In the genomic region with DNA sequence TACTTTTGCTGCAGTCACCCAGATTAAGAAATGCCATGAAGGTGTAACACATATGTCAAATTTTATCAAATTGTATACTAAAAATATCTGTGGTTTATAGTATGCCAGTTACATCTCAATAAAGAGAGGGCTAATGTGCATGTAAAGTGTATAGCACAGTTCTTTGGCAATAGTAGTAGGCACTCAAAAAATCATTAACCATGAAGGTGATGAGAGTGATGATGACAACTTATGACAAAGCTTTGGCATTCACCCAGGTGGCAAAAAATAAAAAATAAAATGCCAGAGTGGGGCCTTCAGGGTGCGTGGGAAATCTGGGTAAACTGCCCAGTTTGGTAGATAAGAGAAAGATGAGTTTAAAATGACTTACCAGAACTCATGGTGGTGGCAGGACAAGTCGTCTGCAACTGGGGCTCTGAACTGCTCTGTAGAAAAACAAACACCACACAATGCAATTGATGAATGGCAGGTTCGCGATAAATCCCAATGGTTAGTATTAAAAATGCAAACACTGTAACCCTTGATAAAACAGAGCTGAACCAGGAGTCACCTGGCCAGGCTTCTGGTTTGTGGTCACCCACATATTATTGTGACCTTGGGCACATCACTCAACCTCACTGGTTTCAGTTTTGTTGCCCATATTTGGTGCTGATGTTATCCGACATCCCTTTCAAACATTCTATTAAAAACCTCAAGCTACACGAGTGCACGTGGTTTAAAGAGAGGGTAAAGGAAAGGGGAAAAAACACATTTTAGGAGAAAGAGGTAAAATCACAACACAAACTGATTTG, we compare ENCODE assay signal across 9 cellular contexts.
DNase-seq lines count a peak whose midpoint lies in the region; ATAC-seq, FAIRE-seq and TF ChIP-seq lines count a peak whose summit lies in the region.
"Had no signal": no experiment of that assay in that cellular context is flagged by ENCODE, and none has a peak within 500 bp of the region (broad histone marks: within the 10 kb centered on the region; RNA-seq: fewer than 3 reads in every experiment).

No MANE protein-coding gene starts in this region.

- no peak for TF ChIP-seq POLR2A in GM12878 (IDR thresholded peaks at IDR 0.05; ENCODE audit: low read depth, low read length)
- TF ChIP-seq POLR2A in H54 (IDR thresholded peaks at IDR 0.05; ENCODE audit: low read depth, low read length), result no peak

- ATAC-seq in GM19452 (IDR thresholded peaks at IDR 0.05; ENCODE audit: unreplicated experiment) (peak; percentile 88), HG03159 (IDR thresholded peaks at IDR 0.05; ENCODE audit: unreplicated experiment) (peak; percentile 80), GM12878 (peak; percentile 93), upper lobe of right lung (no peak)

- no peak for TF ChIP-seq RAD21 in GM12878 (IDR thresholded peaks at IDR 0.05; ENCODE audit: insufficient read depth, low read depth, low read length)

- intact Hi-C loops in GM12878 (cut with micrococcal nuclease; ENCODE audit: unreplicated experiment), result no loop called here
- intact Hi-C loops in upper lobe of right lung (cut with DNase I), result no loop called here

- TF ChIP-seq EP300 in GM12878 (IDR thresholded peaks at IDR 0.05; ENCODE audit: borderline replicate concordance in 1 of 2, control insufficient read depth in 1 of 2, low read depth in 2 of 2, low read length in 2 of 2), result 0 out of 4 replicates have a peak, but pooled peaks of 1 of the 2 experiments have one; percentile 22

- no peak overlapping the region for H3K27ac ChIP-seq in GM12878 (ENCODE audit: control insufficient read depth, insufficient read depth)
- H3K27ac ChIP-seq in upper lobe of right lung, result no peak overlapping the region
- H3K27ac ChIP-seq: VCaP had no signal

- POLR2A ChIA-PET in GM12878 (lab: Charles Lee), result interaction anchor here (0.9 to 1.0 kb wide), 2 partner anchors 46 to 65 kb away, joined by 3 to 4 read pairs; no protein-coding TSS in a partner anchor

- H3K79me2 ChIP-seq in GM12878 (ENCODE audit: control insufficient read depth, insufficient read depth, low read length), result no peaks in the 10 kb centered on the region

- H4K20me1 ChIP-seq in GM12878 (ENCODE audit: control insufficient read depth, insufficient read depth), result no peaks in the 10 kb centered on the region

- 36% methylated on average over 7 of the region's 7 CpGs for WGBS in GM12878 (ENCODE audit: insufficient coverage, insufficient replicate concordance, low lambda C conversion rate, missing lambda C conversion rate)

- SMC1A ChIA-PET in GM12878 (lab: Charles Lee; ENCODE audit: uncharacterized antibody, unreplicated experiment), result interaction anchor here (0.6 to 11.5 kb wide), 5 partner anchors 10 to 163 kb away, joined by 3 to 122 read pairs (median 4); no protein-coding TSS in a partner anchor

- TF ChIP-seq CTCF in GM12878 (IDR thresholded peaks at IDR 0.05 in 2 of 3, conservative IDR thresholded peaks at IDR 0.05 in 1 of 3; ENCODE audit: control insufficient read depth in 2 of 3, extremely low read depth in 1 of 3, insufficient read depth in 1 of 3, low read depth in 3 of 3, low read length in 3 of 3) (no peak), upper lobe of right lung (IDR thresholded peaks at IDR 0.05) (no peak)

- BruUV-seq in GM12878 (replicated peaks; lab: Mats Ljungman, UMichigan), result no TSS peak

- H3K4me3 ChIP-seq in GM12878, result no peak overlapping the region
- no peak overlapping the region for H3K4me3 ChIP-seq in HAP-1
- no peak overlapping the region for H3K4me3 ChIP-seq in upper lobe of right lung

- no peaks in the 10 kb centered on the region; a peak in 2 of 4 replicates for H3K27me3 ChIP-seq in GM12878 (replicated peaks in 1 of 2; ENCODE audit: control insufficient read depth in 2 of 2, insufficient read depth in 2 of 2, low read length in 1 of 2)
- no peaks in the 10 kb centered on the region for H3K27me3 ChIP-seq in HAP-1 (ENCODE audit: low read depth)
- H3K27me3 ChIP-seq in upper lobe of right lung, result no peaks in the 10 kb centered on the region

- RAD21 ChIA-PET in GM12878 (lab: Charles Lee; ENCODE audit: unreplicated experiment), result interaction anchor here (0.7 to 7.2 kb wide), 5 partner anchors 15 to 253 kb away, joined by 3 to 59 read pairs (median 3); no protein-coding TSS in a partner anchor

- H2AFZ ChIP-seq in GM12878 (ENCODE audit: control insufficient read depth, low read depth, low read length), result no peak overlapping the region

- H3K9ac ChIP-seq in GM12878 (ENCODE audit: control insufficient read depth, insufficient read depth, low read length), result no peak overlapping the region

- H3K36me3 ChIP-seq in GM12878 (ENCODE audit: control insufficient read depth in 2 of 2, insufficient read depth in 2 of 2, low read length in 1 of 2) (no peaks in the 10 kb centered on the region), HAP-1 (replicated peaks) (no peaks in the 10 kb centered on the region), upper lobe of right lung (no peaks in the 10 kb centered on the region)

- CTCF ChIA-PET in GM12878 (lab: Yijun Ruan, JAX), result interaction anchor here (0.9 to 11.7 kb wide), 8 partner anchors 9 to 307 kb away, joined by 3 to 204 read pairs (median 4); no protein-coding TSS in a partner anchor

- DNase-seq in Caki2 (ENCODE audit: low read depth) (peak; percentile 74), GM12878 (ENCODE audit: low read depth, low spot score) (peak; percentile 36), HAP-1 (ENCODE audit: low spot score in 2 of 2) (no peak), upper lobe of right lung (no peak), CD1c-positive myeloid dendritic cell (ENCODE audit: extremely low spot score) (no peak), H54 (ENCODE audit: insufficient read length, low spot score) (no peak)

- FAIRE-seq in GM12878 (lab: Jason Lieb, UNC), result peak; percentile 97
- FAIRE-seq in H54 (lab: Jason Lieb, UNC), result no peak

- in situ Hi-C loops in Caki2 (cut with HindIII; ENCODE audit: low pct_unique_long_range_greater_than_20kb, low sequenced_read_pairs), result no loop called here
- in situ Hi-C loops in GM12878 (cut with MboI), result no loop called here
- in situ Hi-C loops in HAP-1 (cut with MboI; ENCODE audit: low sequenced_read_pairs), result no loop called here

- peaks cover 9% of the 10 kb centered on the region for H3K4me1 ChIP-seq in GM12878 (ENCODE audit: control insufficient read depth, insufficient read depth, low read length)
- H3K4me1 ChIP-seq in HAP-1, result no peaks in the 10 kb centered on the region
- H3K4me1 ChIP-seq in upper lobe of right lung, result peaks cover 13% of the 10 kb centered on the region

- H3K4me2 ChIP-seq in GM12878 (ENCODE audit: control insufficient read depth, insufficient read depth), result no peak overlapping the region

- no peaks in the 10 kb centered on the region for H3K9me3 ChIP-seq in GM12878 (replicated peaks; ENCODE audit: control insufficient read depth, insufficient read depth, low read length)
- no peaks in the 10 kb centered on the region for H3K9me3 ChIP-seq in HAP-1
- H3K9me3 ChIP-seq in upper lobe of right lung, result no peaks in the 10 kb centered on the region

TF ChIP-seq in GM12878, 131 proteins besides CTCF, POLR2A, EP300 and RAD21 (continues in another document):
- TF ChIP-seq, protein P1, sequence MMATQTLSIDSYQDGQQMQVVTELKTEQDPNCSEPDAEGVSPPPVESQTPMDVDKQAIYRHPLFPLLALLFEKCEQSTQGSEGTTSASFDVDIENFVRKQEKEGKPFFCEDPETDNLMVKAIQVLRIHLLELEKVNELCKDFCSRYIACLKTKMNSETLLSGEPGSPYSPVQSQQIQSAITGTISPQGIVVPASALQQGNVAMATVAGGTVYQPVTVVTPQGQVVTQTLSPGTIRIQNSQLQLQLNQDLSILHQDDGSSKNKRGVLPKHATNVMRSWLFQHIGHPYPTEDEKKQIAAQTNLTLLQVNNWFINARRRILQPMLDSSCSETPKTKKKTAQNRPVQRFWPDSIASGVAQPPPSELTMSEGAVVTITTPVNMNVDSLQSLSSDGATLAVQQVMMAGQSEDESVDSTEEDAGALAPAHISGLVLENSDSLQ (IDR thresholded peaks at IDR 0.05), result peak; percentile 89
- TF ChIP-seq SP1 (IDR thresholded peaks at IDR 0.05; ENCODE audit: low read depth, low read length), result no peak
- TF ChIP-seq, protein P2, sequence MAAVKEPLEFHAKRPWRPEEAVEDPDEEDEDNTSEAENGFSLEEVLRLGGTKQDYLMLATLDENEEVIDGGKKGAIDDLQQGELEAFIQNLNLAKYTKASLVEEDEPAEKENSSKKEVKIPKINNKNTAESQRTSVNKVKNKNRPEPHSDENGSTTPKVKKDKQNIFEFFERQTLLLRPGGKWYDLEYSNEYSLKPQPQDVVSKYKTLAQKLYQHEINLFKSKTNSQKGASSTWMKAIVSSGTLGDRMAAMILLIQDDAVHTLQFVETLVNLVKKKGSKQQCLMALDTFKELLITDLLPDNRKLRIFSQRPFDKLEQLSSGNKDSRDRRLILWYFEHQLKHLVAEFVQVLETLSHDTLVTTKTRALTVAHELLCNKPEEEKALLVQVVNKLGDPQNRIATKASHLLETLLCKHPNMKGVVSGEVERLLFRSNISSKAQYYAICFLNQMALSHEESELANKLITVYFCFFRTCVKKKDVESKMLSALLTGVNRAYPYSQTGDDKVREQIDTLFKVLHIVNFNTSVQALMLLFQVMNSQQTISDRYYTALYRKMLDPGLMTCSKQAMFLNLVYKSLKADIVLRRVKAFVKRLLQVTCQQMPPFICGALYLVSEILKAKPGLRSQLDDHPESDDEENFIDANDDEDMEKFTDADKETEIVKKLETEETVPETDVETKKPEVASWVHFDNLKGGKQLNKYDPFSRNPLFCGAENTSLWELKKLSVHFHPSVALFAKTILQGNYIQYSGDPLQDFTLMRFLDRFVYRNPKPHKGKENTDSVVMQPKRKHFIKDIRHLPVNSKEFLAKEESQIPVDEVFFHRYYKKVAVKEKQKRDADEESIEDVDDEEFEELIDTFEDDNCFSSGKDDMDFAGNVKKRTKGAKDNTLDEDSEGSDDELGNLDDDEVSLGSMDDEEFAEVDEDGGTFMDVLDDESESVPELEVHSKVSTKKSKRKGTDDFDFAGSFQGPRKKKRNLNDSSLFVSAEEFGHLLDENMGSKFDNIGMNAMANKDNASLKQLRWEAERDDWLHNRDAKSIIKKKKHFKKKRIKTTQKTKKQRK (IDR thresholded peaks at IDR 0.05; ENCODE audit: low read depth, low read length), result no peak
- no peak for TF ChIP-seq ZNF207 (IDR thresholded peaks at IDR 0.05; ENCODE audit: borderline replicate concordance)
- TF ChIP-seq BHLHE40 (IDR thresholded peaks at IDR 0.05; ENCODE audit: borderline replicate concordance in 1 of 2, low read depth in 2 of 2, low read length in 1 of 2), result peak; percentile 81 to 86
- TF ChIP-seq NR2F1 (conservative IDR thresholded peaks at IDR 0.05), result peak; percentile 92

Comparison
In these comparisons a context has a peak if more than half of its experiments do, and no peak if none do; other contexts are left out.
1. DNase-seq: peak in Caki2 (single experiment) and GM12878 (single experiment); none in HAP-1 (0 of 2), upper lobe of right lung (single experiment), CD1c-positive myeloid dendritic cell (single experiment) and H54 (single experiment).